Comparison of ENCODE assay signal across 24 cellular contexts in genomic region chr5:175670358-175670757, GRCh38.
"Had no signal": no experiment of that assay in that cellular context is flagged by ENCODE, and none has a peak within 500 bp of the region (broad histone marks: within the 10 kb centered on the region; RNA-seq: fewer than 3 reads in every experiment).

No MANE protein-coding gene starts in this region.

- H3K9me3 ChIP-seq: sigmoid colon, tibial artery had no signal

- H3K36me3 Mint-ChIP-seq: natural killer cell treated with Interleukin-12 subunit alpha and Interleukin-12 subunit beta and Interleukin-15 and Interleukin-18, amount 100 ng/mL, for 72 hours; stimulated activated memory B cell treated with anti-CD40 and anti-IgM and Interleukin-4, amounts not matched to agents 10 μg/mL and 1 μg/mL and 100 μg/mL, for 72 hours had no signal

- H3K4me3 ChIP-seq: lung, sigmoid colon, tibial artery had no signal

- H3K36me3 ChIP-seq: sigmoid colon, tibial artery had no signal

- H3K4me1 Mint-ChIP-seq: endodermal cell; stimulated activated memory B cell treated with anti-CD40 and anti-IgM and Interleukin-4, amounts not matched to agents 10 μg/mL and 1 μg/mL and 100 μg/mL, for 72 hours had no signal

- DNase-seq: activated CD4-positive, alpha-beta T cell treated with anti-CD3 and anti-CD28 coated beads for 4 hours; activated CD4-positive, alpha-beta T cell treated with anti-CD3 and anti-CD28 coated beads, Interleukin-2, amount 50 U/mL, for 48 hours; activated CD4-positive, CD25-positive, alpha-beta regulatory T cell; activated CD8-positive, alpha-beta memory T cell treated with anti-CD3 and anti-CD28 coated beads, Interleukin-2, amount 50 U/mL, for 48 hours; activated effector memory CD4-positive, alpha-beta T cell treated with Interleukin-2 at 50 U/mL for 16 hours; activated naive CD4-positive, alpha-beta T cell treated with Interleukin-2 at 50 U/mL for 16 hours; activated T-cell treated with anti-CD3 and anti-CD28 coated beads, Interleukin-2, amount 50 U/mL, for 4 hours; amygdala; central memory CD4-positive, alpha-beta T cell; endodermal cell; foreskin fibroblast; mesendoderm; sigmoid colon; stimulated activated CD4-positive, alpha-beta T cell treated with anti-CD3 and anti-CD28 coated beads, Interleukin-1b, Interleukin-23, amount 100 ng/mL, for 48 hours; stimulated activated CD4-positive, alpha-beta T cell treated with anti-CD3 and anti-CD28 coated beads, Interleukin-4, amount 100 ng/mL, for 4 hours; stimulated activated CD8-positive, alpha-beta memory T cell treated with anti-CD3 and anti-CD28 coated beads, Interleukin-4, amount 100 ng/mL, for 48 hours; stimulated activated naive CD8-positive, alpha-beta T cell treated with anti-CD3 and anti-CD28 coated beads, Interleukin-15, amount 100 ng/mL, for 72 hours; tibial artery had no signal

- H3K9me3 Mint-ChIP-seq: activated T-cell treated with anti-CD3 and anti-CD28 coated beads, Interleukin-2, amount 50 U/mL, for 4 hours; endodermal cell; natural killer cell treated with Interleukin-12 subunit alpha and Interleukin-12 subunit beta and Interleukin-15 and Interleukin-18, amount 100 ng/mL, for 72 hours; stimulated activated memory B cell treated with anti-CD40 and anti-IgM and Interleukin-4, amounts not matched to agents 10 μg/mL and 1 μg/mL and 100 μg/mL, for 72 hours; stimulated activated naive CD8-positive, alpha-beta T cell treated with anti-CD3 and anti-CD28 coated beads, Interleukin-15, amount 100 ng/mL, for 72 hours had no signal

- H3K4me1 ChIP-seq: sigmoid colon, tibial artery had no signal

- ATAC-seq: activated T-cell treated with anti-CD3 and anti-CD28 coated beads, Interleukin-2, amount 50 U/mL, for 4 hours; esophagus mucosa; left lobe of liver; natural killer cell treated with Interleukin-12 subunit alpha and Interleukin-12 subunit beta and Interleukin-15 and Interleukin-18, amount 100 ng/mL, for 72 hours; stimulated activated memory B cell treated with anti-CD40 and anti-IgM and Interleukin-4, amounts not matched to agents 10 μg/mL and 1 μg/mL and 100 μg/mL, for 72 hours; stimulated activated naive CD8-positive, alpha-beta T cell treated with anti-CD3 and anti-CD28 coated beads, Interleukin-15, amount 100 ng/mL, for 72 hours had no signal

- H3K4me3 Mint-ChIP-seq: activated T-cell treated with anti-CD3 and anti-CD28 coated beads, Interleukin-2, amount 50 U/mL, for 4 hours; endodermal cell; stimulated activated memory B cell treated with anti-CD40 and anti-IgM and Interleukin-4, amounts not matched to agents 10 μg/mL and 1 μg/mL and 100 μg/mL, for 72 hours; stimulated activated naive CD8-positive, alpha-beta T cell treated with anti-CD3 and anti-CD28 coated beads, Interleukin-15, amount 100 ng/mL, for 72 hours had no signal

- H3K27me3 Mint-ChIP-seq: stimulated activated naive CD8-positive, alpha-beta T cell treated with anti-CD3 and anti-CD28 coated beads, Interleukin-15, amount 100 ng/mL, for 72 hours had no signal

- H3K27ac Mint-ChIP-seq: endodermal cell; natural killer cell treated with Interleukin-12 subunit alpha and Interleukin-12 subunit beta and Interleukin-15 and Interleukin-18, amount 100 ng/mL, for 72 hours; progenitor cell of endocrine pancreas; stimulated activated memory B cell treated with anti-CD40 and anti-IgM and Interleukin-4, amounts not matched to agents 10 μg/mL and 1 μg/mL and 100 μg/mL, for 72 hours had no signal

- H3K27ac ChIP-seq: sigmoid colon, tibial artery had no signal

- H3K27me3 ChIP-seq: sigmoid colon, tibial artery had no signal
